30 cellular contexts compared by ENCODE assay signal in genomic region chr15:50017522-50017921, GRCh38.
DNase-seq lines count a peak whose midpoint lies in the region; ATAC-seq and TF ChIP-seq lines count a peak whose summit lies in the region.
"Had no signal": no experiment of that assay in that cellular context is flagged by ENCODE, and none has a peak within 500 bp of the region (broad histone marks: within the 10 kb centered on the region; RNA-seq: fewer than 3 reads in every experiment).

No MANE protein-coding gene starts in this region.

- H3K4me3 ChIP-seq in AG10803 (ENCODE audit: low read length) = no peak overlapping the region
- no peak overlapping the region for H3K4me3 ChIP-seq in cardiac fibroblast (replicated peaks in 1 of 2; ENCODE audit: low read depth in 2 of 2, low read length in 2 of 2)
- H3K4me3 ChIP-seq: PC-9, uterus had no signal

- TF ChIP-seq CTCF in AG10803 (conservative IDR thresholded peaks at IDR 0.05; ENCODE audit: low read length) (no peak), cardiac fibroblast (IDR thresholded peaks at IDR 0.05; ENCODE audit: low read depth, low read length) (no peak)

- ATAC-seq in HG03432 (IDR thresholded peaks at IDR 0.05; ENCODE audit: unreplicated experiment) = peak; percentile 44
- ATAC-seq: activated CD8-positive, alpha-beta T cell treated with anti-CD3 and anti-CD28 coated beads, Interleukin-2, amount 10 ng/mL, durations not matched to agents 7 days and 5 days; naive thymus-derived CD4-positive, alpha-beta T cell; stimulated activated naive B cell treated with anti-CD40 and anti-IgM and Interleukin-4, amounts not matched to agents 10 μg/mL and 1 μg/mL and 100 μg/mL, for 72 hours; T-cell had no signal

- DNase-seq in AG10803 (ENCODE audit: low read depth) (peak; percentile 75), cardiac fibroblast (ENCODE audit: low read depth in 2 of 2) (peak; percentile 19 to 71), iris pigment epithelial cell (ENCODE audit: low read depth) (peak; percentile 71), inferior parietal cortex (ENCODE audit: extremely low spot score) (no peak), SKM-1 (lab: John Stamatoyannopoulos, UW; ENCODE audit: unreplicated experiment) (no peak), NCI-H1694 (lab: John Stamatoyannopoulos, UW) (no peak)
- DNase-seq in NK-92 treated with Interleukin-12 subunit alpha and Interleukin-12 subunit beta, amount 100 ng/mL, for 24 hours (lab: John Stamatoyannopoulos, UW) = no peak
- DNase-seq: activated CD4-positive, CD25-positive, alpha-beta regulatory T cell treated with anti-CD3 and anti-CD28 coated beads, Interleukin-2, amount 50 U/mL, for 72 hours; activated CD8-positive, alpha-beta T cell treated with anti-CD3 and anti-CD28 coated beads, Interleukin-2, amount 10 ng/mL, durations not matched to agents 7 days and 5 days; activated effector memory CD4-positive, alpha-beta T cell treated with Interleukin-2 at 50 U/mL for 16 hours; activated naive CD8-positive, alpha-beta T cell treated with anti-CD3 and anti-CD28 coated beads for 36 hours; activated T-cell treated with anti-CD3 and anti-CD28 coated beads for 4 hours; effector CD8-positive, alpha-beta T cell; EL; erythroblast; mesendoderm; naive thymus-derived CD4-positive, alpha-beta T cell; NCI-H1105; NCI-H2081 treated with DMSO at 0.1 percent for 48 hours; NCI-H345; NCI-H82; occipital lobe; PC-9; SIG-M5; stimulated activated CD4-positive, alpha-beta T cell treated with anti-CD3 and anti-CD28 coated beads, Interleukin-12 subunit alpha, Interleukin-12 subunit beta, amount 100 ng/mL, for 4 hours; stimulated activated CD4-positive, alpha-beta T cell treated with anti-CD3 and anti-CD28 coated beads, Interleukin-4, amount 100 ng/mL, for 24 hours; stimulated activated naive B cell treated with anti-CD40 and anti-IgM and Interleukin-4, amounts not matched to agents 10 μg/mL and 1 μg/mL and 100 μg/mL, for 72 hours; T-cell; uterus had no signal

Comparison
In these comparisons a context has a peak if more than half of its experiments do, and no peak if none do; other contexts are left out.
1. DNase-seq: peak in AG10803 (single experiment), cardiac fibroblast (2 of 2) and iris pigment epithelial cell (single experiment); none in inferior parietal cortex (single experiment), NK-92 treated with Interleukin-12 subunit alpha and Interleukin-12 subunit beta, amount 100 ng/mL, for 24 hours (single experiment), SKM-1 (single experiment) and NCI-H1694 (single experiment).